ENCODE assay signal across 17 cellular contexts in genomic region chr2:120669971-120670370, GRCh38.
A peak's percentile ranks its signal among the peaks of the same experiment; 100 is the strongest.
DNase-seq lines count a peak whose midpoint lies in the region; ATAC-seq, FAIRE-seq and TF ChIP-seq lines count a peak whose summit lies in the region.
"Had no signal": no experiment of that assay in that cellular context is flagged by ENCODE, and none has a peak within 500 bp of the region (broad histone marks: within the 10 kb centered on the region; RNA-seq: fewer than 3 reads in every experiment).

No MANE protein-coding gene starts in this region.

- peaks cover 31% of the 10 kb centered on the region for H3K9me3 Mint-ChIP-seq in HFFc6
- H3K9me3 Mint-ChIP-seq in activated T-helper 17 cell treated with anti-CD3 and anti-CD28 coated beads, Interleukin-2, amount 50 U/mL, for 72 hours: peaks cover 11% of the 10 kb centered on the region

- ATAC-seq in A549 (no peak), aorta (ENCODE audit: low FRiP score) (no peak)
- ATAC-seq in activated T-helper 17 cell treated with anti-CD3 and anti-CD28 coated beads, Interleukin-2, amount 50 U/mL, for 72 hours (replicated peaks): no peak

- H3K9me3 ChIP-seq in A549 (peaks cover 34% of the 10 kb centered on the region), osteoblast (ENCODE audit: low read depth, low read length) (peaks cover 6% of the 10 kb centered on the region), aorta (ENCODE audit: control insufficient read depth, low read length) (no peaks in the 10 kb centered on the region)

- CTCF ChIA-PET in A549 (lab: Yijun Ruan, JAX): interaction anchor here (0.6 to 4.4 kb wide), 8 partner anchors 10 to 686 kb away, joined by 3 to 23 read pairs (median 4); no protein-coding TSS in a partner anchor

- TF ChIP-seq RAD21 in A549 (conservative IDR thresholded peaks at IDR 0.05 in 1 of 2, IDR thresholded peaks at IDR 0.05 in 1 of 2): no peak

- 0 out of 6 replicates have a peak overlapping the region, but pooled peaks of 1 of the 2 experiments have one; percentile 10 for H3K27ac ChIP-seq in A549
- H3K27ac ChIP-seq in coronary artery: no peak overlapping the region
- no peak overlapping the region for H3K27ac ChIP-seq in osteoblast (ENCODE audit: low read depth, low read length)
- H3K27ac ChIP-seq in aorta (ENCODE audit: low read depth in 1 of 2, low read length in 2 of 2): no peak overlapping the region

- no peaks in the 10 kb centered on the region for H4K20me1 ChIP-seq in osteoblast (ENCODE audit: insufficient read depth, low read length)

- POLR2A ChIA-PET in A549 (lab: Yijun Ruan, JAX): no interaction called here

- H3K27me3 ChIP-seq in osteoblast (ENCODE audit: insufficient read depth, low read length) (no peaks in the 10 kb centered on the region), aorta (ENCODE audit: control insufficient read depth in 1 of 2, insufficient read depth in 2 of 2, low read length in 1 of 2) (no peaks in the 10 kb centered on the region)

- intact Hi-C loops in aorta (cut with DNase I): loop anchor here (10.0 kb wide), 2 partner anchors 95 to 115 kb away; no protein-coding TSS in a partner anchor

- DNase-seq in A549 (ENCODE audit: low read depth in 1 of 2, low spot score in 1 of 2) (no peak), HFFc6 (no peak), coronary artery (ENCODE audit: low spot score) (peak; percentile 43), osteoblast (ENCODE audit: insufficient read length, low spot score, missing footprints) (no peak), NCI-H2196 treated with DMSO at 0.1 percent for 48 hours (lab: John Stamatoyannopoulos, UW; ENCODE audit: unreplicated experiment) (no peak), aorta (no peak)
- DNase-seq in activated CD4-positive, CD25-positive, alpha-beta regulatory T cell (lab: John Stamatoyannopoulos, UW): no peak
- DNase-seq: CD4-positive, alpha-beta T cell; GDM1; NCI-H1048; NCI-H146; NCI-H2081 treated with DMSO at 0.1 percent for 48 hours; OCI-M1 had no signal

- TF ChIP-seq POLR2A in A549 (IDR thresholded peaks at IDR 0.05; ENCODE audit: low read length): no peak

- H3K4me3 Mint-ChIP-seq in HFFc6: peak overlapping the region; percentile 26; the same call in 1 of the 2 replicates
- no peak overlapping the region for H3K4me3 Mint-ChIP-seq in activated T-helper 17 cell treated with anti-CD3 and anti-CD28 coated beads, Interleukin-2, amount 50 U/mL, for 72 hours
- H3K4me3 Mint-ChIP-seq: CD4-positive, alpha-beta T cell had no signal

- H2AFZ ChIP-seq in osteoblast (ENCODE audit: low read length): no peak overlapping the region

- H3K4me3 ChIP-seq in A549 (no peak overlapping the region), coronary artery (no peak overlapping the region), osteoblast (ENCODE audit: insufficient read depth, low read length) (no peak overlapping the region), aorta (ENCODE audit: low read length in 2 of 2) (no peak overlapping the region)

- FAIRE-seq in A549 (lab: Jason Lieb, UNC): no peak
- FAIRE-seq: A204.1, GM12892, H54 had no signal

- peaks cover 5% of the 10 kb centered on the region for H3K27me3 Mint-ChIP-seq in HFFc6 (ENCODE audit: insufficient read depth)
- H3K27me3 Mint-ChIP-seq in activated T-helper 17 cell treated with anti-CD3 and anti-CD28 coated beads, Interleukin-2, amount 50 U/mL, for 72 hours: peaks cover 31% of the 10 kb centered on the region

- no peaks in the 10 kb centered on the region for H3K36me3 ChIP-seq in osteoblast (ENCODE audit: insufficient read depth, low read length)
- no peaks in the 10 kb centered on the region for H3K36me3 ChIP-seq in aorta (ENCODE audit: control insufficient read depth in 1 of 2, insufficient read depth in 2 of 2, low read length in 1 of 2)

- TF ChIP-seq CTCF in A549 (IDR thresholded peaks at IDR 0.05): no peak
- TF ChIP-seq CTCF in HFFc6 (IDR thresholded peaks at IDR 0.05): no peak
- TF ChIP-seq CTCF in coronary artery (IDR thresholded peaks at IDR 0.05): no peak
- no peak for TF ChIP-seq CTCF in osteoblast (IDR thresholded peaks at IDR 0.05; ENCODE audit: extremely low read depth, low read depth, low read length)

- TF ChIP-seq EP300 in A549 (IDR thresholded peaks at IDR 0.05): no peak

- H3K4me2 ChIP-seq in A549 (peak overlapping the region; percentile 43), osteoblast (ENCODE audit: insufficient read depth, low read length) (peak overlapping the region; percentile 33)

- no peaks in the 10 kb centered on the region for H3K79me2 ChIP-seq in osteoblast (ENCODE audit: insufficient read depth, low read length)

- WGBS in A549 (ENCODE audit: missing lambda C conversion rate): 78% methylated on average over 12 of the region's 12 CpGs
- 55 to 63% methylated on average over 12 of the region's 12 CpGs for WGBS in aorta, 2 donors

- peaks cover 29% of the 10 kb centered on the region for H3K36me3 Mint-ChIP-seq in HFFc6 (ENCODE audit: low read depth)
- no peaks in the 10 kb centered on the region for H3K36me3 Mint-ChIP-seq in activated T-helper 17 cell treated with anti-CD3 and anti-CD28 coated beads, Interleukin-2, amount 50 U/mL, for 72 hours (ENCODE audit: low read depth)

- H3K4me1 ChIP-seq in A549: 0 out of 3 replicates have a peak, but pooled peaks cover 5% of the 10 kb centered on the region
- peaks cover 3% of the 10 kb centered on the region for H3K4me1 ChIP-seq in osteoblast (ENCODE audit: insufficient read depth, low read length)
- H3K4me1 ChIP-seq in aorta (ENCODE audit: control insufficient read depth in 1 of 2, insufficient read depth in 2 of 2, low read length in 2 of 2): no peaks in the 10 kb centered on the region

- H3K4me1 Mint-ChIP-seq in HFFc6 (ENCODE audit: low read depth): peaks cover 37% of the 10 kb centered on the region
- no peaks in the 10 kb centered on the region for H3K4me1 Mint-ChIP-seq in activated T-helper 17 cell treated with anti-CD3 and anti-CD28 coated beads, Interleukin-2, amount 50 U/mL, for 72 hours

- H3K27ac Mint-ChIP-seq in HFFc6: no peak overlapping the region; the same call in 1 of the 2 replicates
- H3K27ac Mint-ChIP-seq in activated T-helper 17 cell treated with anti-CD3 and anti-CD28 coated beads, Interleukin-2, amount 50 U/mL, for 72 hours: no peak overlapping the region
- H3K27ac Mint-ChIP-seq: CD4-positive, alpha-beta T cell had no signal

TF ChIP-seq in A549, 52 proteins besides CTCF, POLR2A, EP300 and RAD21:
- TF ChIP-seq NFE2L2 (conservative IDR thresholded peaks at IDR 0.05; ENCODE audit: low read length): no peak
- no peak for TF ChIP-seq TP53 (CRISPR knock-in tag; IDR thresholded peaks at IDR 0.05)
- no peak for TF ChIP-seq RFX5 (IDR thresholded peaks at IDR 0.05)
- no peak for TF ChIP-seq HMGXB4 (CRISPR knock-in tag; IDR thresholded peaks at IDR 0.05; ENCODE audit: borderline replicate concordance)
